21 cellular contexts compared by ENCODE assay signal in the genomic region with DNA sequence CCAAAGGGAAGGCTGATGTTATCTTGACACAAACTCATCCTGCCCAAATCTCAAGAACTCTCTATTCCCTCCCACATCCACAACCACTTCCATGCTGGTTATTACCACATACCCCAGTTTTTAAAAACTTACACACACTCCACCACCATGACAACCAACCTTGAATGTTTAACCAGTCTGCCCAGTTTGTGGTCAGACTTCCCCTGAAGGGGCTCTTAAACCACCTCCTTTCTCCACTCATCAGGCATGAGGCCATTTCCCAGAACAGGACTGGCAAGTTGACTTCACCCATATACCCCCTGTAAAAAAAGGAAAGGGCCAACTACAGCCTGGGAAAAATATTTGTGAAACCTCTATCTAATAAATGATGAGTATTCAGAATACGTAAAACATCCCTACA. TPM values are rescaled to one million over a fixed set of nuclear protein-coding genes. Genes with fewer than 3 reads are reported as not detected.
DNase-seq lines count a peak whose midpoint lies in the region; ATAC-seq and TF ChIP-seq lines count a peak whose summit lies in the region.
"Had no signal": no experiment of that assay in that cellular context is flagged by ENCODE, and none has a peak within 500 bp of the region (broad histone marks: within the 10 kb centered on the region; RNA-seq: fewer than 3 reads in every experiment).

No MANE protein-coding gene starts in this region.

- H4K91ac ChIP-seq in neuronal stem cell (ENCODE audit: low read depth, low read length, poor library complexity), result no peak overlapping the region

- no peak overlapping the region for H3K23ac ChIP-seq in neuronal stem cell (ENCODE audit: low read depth, low read length, poor library complexity)

- no peak overlapping the region for H2BK12ac ChIP-seq in neuronal stem cell (ENCODE audit: low read length)

- DNase-seq in NCI-H226 (peak; percentile 10), PC-3 (peak; percentile 25), neural progenitor cell (ENCODE audit: low spot score) (no peak), Ammon's horn (ENCODE audit: low spot score) (no peak), body of pancreas (no peak), neuronal stem cell (ENCODE audit: low spot score) (no peak)
- DNase-seq in central memory CD8-positive, alpha-beta T cell (ENCODE audit: low spot score in 2 of 2), result no peak
- DNase-seq: ACHN; CD4-positive, alpha-beta memory T cell; DMS153; DND-41; EL; GOT3; H7; HFFc6 had no signal

- no peak overlapping the region for H3K9ac ChIP-seq in PC-3 (ENCODE audit: low read length)
- H3K9ac ChIP-seq in neural progenitor cell, result no peak overlapping the region
- H3K9ac ChIP-seq in neuronal stem cell (ENCODE audit: low read depth, low read length, poor library complexity), result no peak overlapping the region

- POLR2A ChIA-PET in PC-3 (lab: Charles Lee; ENCODE audit: unreplicated experiment), result no interaction called here

- intact Hi-C loops in PC-3 (cut with micrococcal nuclease) (no loop called here), body of pancreas (cut with DNase I) (no loop called here)

- H3K9me3 ChIP-seq in PC-3 (ENCODE audit: low read length) (0 out of 2 replicates have a peak, but pooled peaks cover 12% of the 10 kb centered on the region), neural progenitor cell (ENCODE audit: low read depth) (no peaks in the 10 kb centered on the region), body of pancreas (peaks cover 0 to 8% (median 0%) of the 10 kb centered on the region in 3 donors), neuronal stem cell (replicated peaks in 1 of 2; ENCODE audit: control insufficient read depth in 2 of 2, insufficient read depth in 1 of 2, low read depth in 1 of 2, low read length in 2 of 2) (peaks cover 0 to 3% of the 10 kb centered on the region in 2 donors)

- H3K4me1 Mint-ChIP-seq in central memory CD8-positive, alpha-beta T cell, result peaks cover 7% of the 10 kb centered on the region
- no peaks in the 10 kb centered on the region for H3K4me1 Mint-ChIP-seq in neural progenitor cell
- H3K4me1 Mint-ChIP-seq: CD14-positive monocyte had no signal

- no peak overlapping the region for H3K4me3 Mint-ChIP-seq in central memory CD8-positive, alpha-beta T cell
- peak overlapping the region; percentile 10 for H3K4me3 Mint-ChIP-seq in neural progenitor cell
- H3K4me3 Mint-ChIP-seq: CD14-positive monocyte; CD4-positive, alpha-beta memory T cell; HFFc6 had no signal

- H3K14ac ChIP-seq in neuronal stem cell (ENCODE audit: low read length), result no peak overlapping the region

- H2AK5ac ChIP-seq in neuronal stem cell (ENCODE audit: low read depth, low read length), result no peak overlapping the region

- peaks cover 15% of the 10 kb centered on the region; the same call in 1 of the 2 replicates for H3K27me3 ChIP-seq in PC-3 (ENCODE audit: low read length)
- peaks cover 52% of the 10 kb centered on the region for H3K27me3 ChIP-seq in neural progenitor cell
- no peaks in the 10 kb centered on the region for H3K27me3 ChIP-seq in body of pancreas
- H3K27me3 ChIP-seq in neuronal stem cell (ENCODE audit: control insufficient read depth in 3 of 3, insufficient read depth in 3 of 3, low read depth in 1 of 3, low read length in 3 of 3), result peaks cover 0 to 14% (median 3%) of the 10 kb centered on the region in 3 experiments

- H2AFZ ChIP-seq in PC-3 (ENCODE audit: low read length) (no peak overlapping the region), neural progenitor cell (replicated peaks) (no peak overlapping the region), neuronal stem cell (ENCODE audit: low read length) (no peak overlapping the region)

- H2BK5ac ChIP-seq in neuronal stem cell (ENCODE audit: low read length), result no peak overlapping the region

- H3K79me1 ChIP-seq in neuronal stem cell (ENCODE audit: low read depth, low read length), result no peaks in the 10 kb centered on the region

- H3K4me2 ChIP-seq in PC-3 (ENCODE audit: low read length) (no peak overlapping the region), neural progenitor cell (no peak overlapping the region), neuronal stem cell (ENCODE audit: insufficient read depth, low read length, poor library complexity, severe bottlenecking) (no peak overlapping the region)

- H3K36me3 ChIP-seq in PC-3 (ENCODE audit: low read depth, low read length) (no peaks in the 10 kb centered on the region), neural progenitor cell (no peaks in the 10 kb centered on the region), body of pancreas (replicated peaks in 1 of 2; ENCODE audit: insufficient read depth in 1 of 2, low read depth in 2 of 2) (no peaks in the 10 kb centered on the region), neuronal stem cell (replicated peaks in 1 of 2; ENCODE audit: control insufficient read depth in 2 of 2, insufficient read depth in 2 of 2, low read length in 2 of 2) (no peaks in the 10 kb centered on the region)

- no peak overlapping the region for H4K8ac ChIP-seq in neuronal stem cell (ENCODE audit: low read depth, low read length)

- peak overlapping the region; percentile 5 for H3K27ac Mint-ChIP-seq in central memory CD8-positive, alpha-beta T cell (ENCODE audit: low read depth)
- H3K27ac Mint-ChIP-seq in neural progenitor cell, result no peak overlapping the region
- H3K27ac Mint-ChIP-seq: HFFc6 had no signal

- H3K4me1 ChIP-seq in PC-3 (ENCODE audit: insufficient read depth, low read length) (no peaks in the 10 kb centered on the region), neural progenitor cell (no peaks in the 10 kb centered on the region), body of pancreas (peaks cover 3% of the 10 kb centered on the region), neuronal stem cell (ENCODE audit: control insufficient read depth in 2 of 2, insufficient read depth in 1 of 2, low read depth in 1 of 2, low read length in 2 of 2) (no peaks in the 10 kb centered on the region)

- CTCF ChIA-PET in PC-3 (lab: Charles Lee), result no interaction called here

- no peak overlapping the region for H3K4ac ChIP-seq in neuronal stem cell (ENCODE audit: low read length)

- peaks cover 3% of the 10 kb centered on the region for H3K36me3 Mint-ChIP-seq in central memory CD8-positive, alpha-beta T cell (ENCODE audit: insufficient read depth)
- H3K36me3 Mint-ChIP-seq in neural progenitor cell, result peaks cover 2% of the 10 kb centered on the region
- H3K36me3 Mint-ChIP-seq: CD14-positive monocyte had no signal

- TF ChIP-seq POLR2A in body of pancreas (IDR thresholded peaks at IDR 0.05), result no peak

- H3F3A ChIP-seq in PC-3 (ENCODE audit: low read length, unreplicated experiment), result no peaks in the 10 kb centered on the region
- no peaks in the 10 kb centered on the region for H3F3A ChIP-seq in neural progenitor cell (ENCODE audit: low read depth)

- H3K27me3 Mint-ChIP-seq in central memory CD8-positive, alpha-beta T cell, result peaks cover 75% of the 10 kb centered on the region
- H3K27me3 Mint-ChIP-seq in neural progenitor cell (ENCODE audit: insufficient read depth, low read depth), result peaks cover 9% of the 10 kb centered on the region

- no TSS peak for BruUV-seq in PC-3 (replicated peaks; lab: Mats Ljungman, UMichigan)

- no peak overlapping the region for H3K18ac ChIP-seq in neuronal stem cell (ENCODE audit: low read length)

- no peak overlapping the region for H2BK15ac ChIP-seq in neuronal stem cell (ENCODE audit: low read length)

- no peak overlapping the region for H2BK120ac ChIP-seq in neuronal stem cell (ENCODE audit: low read depth, low read length)

- peaks cover 44% of the 10 kb centered on the region for H3K9me3 Mint-ChIP-seq in central memory CD8-positive, alpha-beta T cell
- peaks cover 34% of the 10 kb centered on the region for H3K9me3 Mint-ChIP-seq in neural progenitor cell

- 40 to 61% methylated on average over 1 of the region's 1 CpG for WGBS in body of pancreas, 2 donors
- no CpG with 5 or more reads among the region's 1 CpG for WGBS in neuronal stem cell (ENCODE audit: extremely low coverage in 2 of 2, insufficient read length in 2 of 2, insufficient replicate concordance in 1 of 2), 2 donors

- H3K79me2 ChIP-seq in PC-3 (ENCODE audit: low read length) (no peaks in the 10 kb centered on the region), neural progenitor cell (ENCODE audit: low read depth) (no peaks in the 10 kb centered on the region)

- no peak for ATAC-seq in PC-3
- no peak for ATAC-seq in central memory CD8-positive, alpha-beta T cell (replicated peaks; ENCODE audit: extremely low read depth, poor library complexity, severe bottlenecking)
- ATAC-seq in body of pancreas, result no peak
- ATAC-seq: HCT116 had no signal

- H4K20me1 ChIP-seq in PC-3 (ENCODE audit: low read length) (no peaks in the 10 kb centered on the region), neural progenitor cell (ENCODE audit: low read depth) (no peaks in the 10 kb centered on the region)

- no peaks in the 10 kb centered on the region for H3K9me2 ChIP-seq in PC-3 (replicated peaks; ENCODE audit: low read length)

- H3K4me3 ChIP-seq in PC-3 (ENCODE audit: low read length) (no peak overlapping the region), neural progenitor cell (no peak overlapping the region), body of pancreas (no peak overlapping the region), neuronal stem cell (ENCODE audit: low read length in 2 of 2) (peak overlapping the region in 1 of 2 donors; percentile 22)

- H3K27ac ChIP-seq in PC-3 (ENCODE audit: low read length) (no peak overlapping the region), neural progenitor cell (no peak overlapping the region), body of pancreas (no peak overlapping the region), neuronal stem cell (replicated peaks; ENCODE audit: low read length) (no peak overlapping the region)
- H3K27ac ChIP-seq: HL-60 had no signal

- TF ChIP-seq CTCF in PC-3 (conservative IDR thresholded peaks at IDR 0.05; ENCODE audit: low read depth, low read length) (no peak), neural progenitor cell (IDR thresholded peaks at IDR 0.05) (no peak), body of pancreas (IDR thresholded peaks at IDR 0.05) (no peak)

RNA-seq across cellular contexts. Expression of a gene that starts 12.4 kb away (rescaled TPM):
- total RNA-seq in PC-3 (2014; rRNA removed) (not detected in 2 replicates), neural progenitor cell (ENCODE audit: low replicate concordance) (not detected in 2 replicates), body of pancreas (not detected)
- polyA plus RNA-seq in neuronal stem cell (2013, experiment 1 of 2), result 0.03 TPM
- polyA plus RNA-seq in neuronal stem cell (2013, experiment 2 of 2), result not detected
- total RNA-seq: CD4-positive, alpha-beta memory T cell; H7; HFFc6; HT1080 had no signal
- polyA plus RNA-seq: BJ; CD14-positive monocyte; CD4-positive, alpha-beta memory T cell had no signal

RNA-seq across cellular contexts. Expression of a gene that starts 23.4 kb away (rescaled TPM):
- total RNA-seq in PC-3 (2014; rRNA removed) (9.6 and 10.1 TPM in 2 replicates), neural progenitor cell (ENCODE audit: low replicate concordance) (27.0 and 42.1 TPM in 2 replicates), body of pancreas (1 to 10 TPM; 3.6 to 9.9 TPM)
- polyA plus RNA-seq in neuronal stem cell (2013, experiment 1 of 2), result 10.2 TPM
- polyA plus RNA-seq in neuronal stem cell (2013, experiment 2 of 2), result 10.6 TPM

RNA-seq across cellular contexts. Expression of a gene that starts 25.4 kb away (rescaled TPM):
- total RNA-seq in PC-3 (2014; rRNA removed) (19.7 and 20.4 TPM in 2 replicates), neural progenitor cell (ENCODE audit: low replicate concordance) (31.7 and 36.7 TPM in 2 replicates), body of pancreas (1 to 10 TPM; 2.3 to 2.9 TPM)
- 6.4 TPM for polyA plus RNA-seq in neuronal stem cell (2013, experiment 1 of 2)
- polyA plus RNA-seq in neuronal stem cell (2013, experiment 2 of 2), result 6.7 TPM

RNA-seq across cellular contexts. Expression of a gene that starts 42.3 kb away (rescaled TPM):
- total RNA-seq in PC-3 (2014; rRNA removed), result 22.2 and 22.3 TPM in 2 replicates
- total RNA-seq in neural progenitor cell (ENCODE audit: low replicate concordance), result 40.8 and 55.3 TPM in 2 replicates
- 10 to 100 TPM in 1 of 2 donors, 1 to 10 TPM in 1; 6.6 to 10.9 TPM for total RNA-seq in body of pancreas
- polyA plus RNA-seq in neuronal stem cell (2013, experiment 1 of 2), result 13.1 TPM
- 13.1 TPM for polyA plus RNA-seq in neuronal stem cell (2013, experiment 2 of 2)

RNA-seq across cellular contexts. Expression of a gene that starts 52.7 kb away (rescaled TPM):
- total RNA-seq in PC-3 (2014; rRNA removed) (0.46 TPM in 1 of 2 replicates, not detected in the other), neural progenitor cell (ENCODE audit: low replicate concordance) (16.9 and 17.3 TPM in 2 replicates), body of pancreas (1 to 10 TPM; 2.1 to 2.6 TPM)
- polyA plus RNA-seq in neuronal stem cell (2013, experiment 1 of 2), result 8.4 TPM
- polyA plus RNA-seq in neuronal stem cell (2013, experiment 2 of 2), result 8.3 TPM
- total RNA-seq: G401, HT1080 had no signal
- polyA plus RNA-seq: CD14-positive monocyte had no signal

Comparison
In these comparisons a context has a peak if more than half of its experiments do, and no peak if none do; other contexts are left out.
1. DNase-seq: peak in NCI-H226 (single experiment) and PC-3 (single experiment); none in central memory CD8-positive, alpha-beta T cell (0 of 2), neural progenitor cell (single experiment), Ammon's horn (single experiment), body of pancreas (0 of 4) and neuronal stem cell (single experiment).